Comparison of ENCODE assay signal across 1 cellular context in genomic region chr3:156535162-156535627, GRCh38.
TF ChIP-seq lines count a peak whose summit lies in the region.

No MANE protein-coding gene starts in this region.

TF ChIP-seq in HEK293, 187 proteins besides CTCF, POLR2A, EP300 and RAD21 (continued from another document):
- TF ChIP-seq SCRT1 (tag by site-specific recombination; IDR thresholded peaks at IDR 0.05; ENCODE audit: borderline replicate concordance) (peak; percentile 63; the same call in 1 of the 2 replicates), MEIS1 (CRISPR knock-in tag; IDR thresholded peaks at IDR 0.05; ENCODE audit: borderline replicate concordance) (no peak), ZSCAN30 (tag by site-specific recombination; IDR thresholded peaks at IDR 0.05) (peak; percentile 64; the same call in 1 of the 2 replicates), ZNF626 (tag by site-specific recombination; IDR thresholded peaks at IDR 0.05) (no peak), ZNF670 (tag by site-specific recombination; IDR thresholded peaks at IDR 0.05; ENCODE audit: low read depth) (no peak), ZNF518A (tag by site-specific recombination; conservative IDR thresholded peaks at IDR 0.05; ENCODE audit: low read depth) (no peak), ZNF335 (tag by site-specific recombination; conservative IDR thresholded peaks at IDR 0.05) (peak; percentile 54; the same call in 1 of the 2 replicates), ZNF837 (tag by site-specific recombination; IDR thresholded peaks at IDR 0.05) (no peak), ATF2 (tag by site-specific recombination; IDR thresholded peaks at IDR 0.05; ENCODE audit: low read depth) (peak; percentile 82), ZNF596 (tag by site-specific recombination; IDR thresholded peaks at IDR 0.05) (no peak), KLF9 (tag by site-specific recombination; IDR thresholded peaks at IDR 0.05; ENCODE audit: low read depth) (no peak), ZNF391 (tag by site-specific recombination; IDR thresholded peaks at IDR 0.05; ENCODE audit: borderline replicate concordance, low read depth) (no peak), ZNF394 (tag by site-specific recombination; IDR thresholded peaks at IDR 0.05; ENCODE audit: borderline replicate concordance) (peak; percentile 14; the same call in 1 of the 2 replicates), PATZ1 (tag by site-specific recombination; IDR thresholded peaks at IDR 0.05) (0 out of 2 replicates have a peak, but pooled peaks have one; percentile 23), ZFP37 (tag by site-specific recombination; IDR thresholded peaks at IDR 0.05) (peak; percentile 71; the same call in 1 of the 2 replicates), GLIS1 (tag by site-specific recombination; IDR thresholded peaks at IDR 0.05) (no peak), ZNF280D (tag by site-specific recombination; IDR thresholded peaks at IDR 0.05) (no peak), ZBTB21 (tag by site-specific recombination; IDR thresholded peaks at IDR 0.05) (peak; percentile 59; the same call in 1 of the 2 replicates), ZNF221 (tag by site-specific recombination; IDR thresholded peaks at IDR 0.05; ENCODE audit: borderline replicate concordance) (no peak), ZNF654 (tag by site-specific recombination; IDR thresholded peaks at IDR 0.05; ENCODE audit: low read depth) (peak; percentile 59), MZF1 (tag by site-specific recombination; IDR thresholded peaks at IDR 0.05; ENCODE audit: borderline replicate concordance) (no peak), ZNF704 (tag by site-specific recombination; IDR thresholded peaks at IDR 0.05) (no peak), ZNF280C (tag by site-specific recombination; IDR thresholded peaks at IDR 0.05) (no peak)
TF ChIP-seq in HEK293: peak in this region for 25.
